In genomic region chr15:101333907-101334789, GRCh38 we compare ENCODE assay signal across 1 cellular context.
TF ChIP-seq lines count a peak whose summit lies in the region.
"Not testable (repeated sequence)": the region's sequence is repeated elsewhere in the genome, so short reads cannot be mapped to it uniquely, and the experiment has no call there.

No MANE protein-coding gene starts in this region.

TF ChIP-seq in K562, 482 proteins besides CTCF, POLR2A, EP300 and RAD21 (continued from another document and continues in another):
- TF ChIP-seq, protein P1, sequence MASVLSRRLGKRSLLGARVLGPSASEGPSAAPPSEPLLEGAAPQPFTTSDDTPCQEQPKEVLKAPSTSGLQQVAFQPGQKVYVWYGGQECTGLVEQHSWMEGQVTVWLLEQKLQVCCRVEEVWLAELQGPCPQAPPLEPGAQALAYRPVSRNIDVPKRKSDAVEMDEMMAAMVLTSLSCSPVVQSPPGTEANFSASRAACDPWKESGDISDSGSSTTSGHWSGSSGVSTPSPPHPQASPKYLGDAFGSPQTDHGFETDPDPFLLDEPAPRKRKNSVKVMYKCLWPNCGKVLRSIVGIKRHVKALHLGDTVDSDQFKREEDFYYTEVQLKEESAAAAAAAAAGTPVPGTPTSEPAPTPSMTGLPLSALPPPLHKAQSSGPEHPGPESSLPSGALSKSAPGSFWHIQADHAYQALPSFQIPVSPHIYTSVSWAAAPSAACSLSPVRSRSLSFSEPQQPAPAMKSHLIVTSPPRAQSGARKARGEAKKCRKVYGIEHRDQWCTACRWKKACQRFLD (CRISPR knock-in tag; IDR thresholded peaks at IDR 0.05): peak; percentile 94
- TF ChIP-seq GABPB1 (CRISPR knock-in tag; IDR thresholded peaks at IDR 0.05): peak; percentile 98
- TF ChIP-seq TAF1 (IDR thresholded peaks at IDR 0.05; ENCODE audit: control insufficient read depth, extremely low read depth, insufficient read depth, low read length, severe bottlenecking): peak; percentile 22
- peak; percentile 37; the same call in 1 of the 2 replicates for TF ChIP-seq ZBTB9 (CRISPR knock-in tag; IDR thresholded peaks at IDR 0.05)
- peak; percentile 93 for TF ChIP-seq FOXP1 (CRISPR knock-in tag; IDR thresholded peaks at IDR 0.05)
- TF ChIP-seq ZNF354B (CRISPR knock-in tag; IDR thresholded peaks at IDR 0.05): 0 out of 2 replicates have a peak, but pooled peaks have one; percentile 35
- peak; percentile 85 for TF ChIP-seq JUN (IDR thresholded peaks at IDR 0.05; ENCODE audit: borderline replicate concordance, low read depth, low read length)
- not testable (repeated sequence) for TF ChIP-seq JUN (CRISPR knock-in tag; IDR thresholded peaks at IDR 0.05; ENCODE audit: borderline replicate concordance); NR4A1 (CRISPR knock-in tag; IDR thresholded peaks at IDR 0.05); ZNF740 (tag; IDR thresholded peaks at IDR 0.05)
- TF ChIP-seq E2F1 (CRISPR knock-in tag; IDR thresholded peaks at IDR 0.05): 0 out of 2 replicates have a peak, but pooled peaks have one; percentile 31
- TF ChIP-seq SP1 (CRISPR knock-in tag; IDR thresholded peaks at IDR 0.05): peak; percentile 77; the same call in 1 of the 2 replicates
- TF ChIP-seq PTTG1 (tag; IDR thresholded peaks at IDR 0.05; ENCODE audit: low read depth): peak; percentile 66
- peak; percentile 62 for TF ChIP-seq VEZF1 (CRISPR knock-in tag; IDR thresholded peaks at IDR 0.05)
- TF ChIP-seq PHF20 (IDR thresholded peaks at IDR 0.05; ENCODE audit: partially characterized antibody): peak; percentile 87
- TF ChIP-seq BACH1 (tag; IDR thresholded peaks at IDR 0.05): peak; percentile 74; the same call in 1 of the 2 replicates
- peak; percentile 78 for TF ChIP-seq ATF7 (IDR thresholded peaks at IDR 0.05)
- peak; percentile 10 for TF ChIP-seq HNRNPLL (IDR thresholded peaks at IDR 0.05; ENCODE audit: low read depth, low read length, poor library complexity, severe bottlenecking)
- peak in 1 of 2 experiments; percentile 98; a peak in 2 of 3 replicates for TF ChIP-seq CBX3 (IDR thresholded peaks at IDR 0.05; ENCODE audit: borderline replicate concordance in 1 of 2, low read length in 2 of 2)
- TF ChIP-seq NR4A1 (tag; IDR thresholded peaks at IDR 0.05): 0 out of 2 replicates have a peak, but pooled peaks have one; percentile 51
- TF ChIP-seq NFATC3 (IDR thresholded peaks at IDR 0.05): 0 out of 2 replicates have a peak, but pooled peaks have one; percentile 67
- TF ChIP-seq ZNF197 (CRISPR knock-in tag; IDR thresholded peaks at IDR 0.05; ENCODE audit: low read depth): peak; percentile 91
- TF ChIP-seq PTRF (tag; IDR thresholded peaks at IDR 0.05): 0 out of 2 replicates have a peak, but pooled peaks have one; percentile 48
- peak; percentile 36; the same call in 1 of the 2 replicates for TF ChIP-seq SMAD4 (CRISPR knock-in tag; conservative IDR thresholded peaks at IDR 0.05)
- peak; percentile 70; the same call in 1 of the 2 replicates for TF ChIP-seq FOXK1 (CRISPR knock-in tag; IDR thresholded peaks at IDR 0.05; ENCODE audit: borderline replicate concordance)
- TF ChIP-seq ZNF766 (CRISPR knock-in tag; conservative IDR thresholded peaks at IDR 0.05): peak; percentile 96
- TF ChIP-seq ZNF740 (CRISPR knock-in tag; IDR thresholded peaks at IDR 0.05): 0 out of 2 replicates have a peak, but pooled peaks have one; percentile 22
- peak; percentile 97 for TF ChIP-seq ZNF644 (tag; IDR thresholded peaks at IDR 0.05; ENCODE audit: low read depth)
- peak; percentile 93 for TF ChIP-seq ZNF589 (CRISPR knock-in tag; IDR thresholded peaks at IDR 0.05; ENCODE audit: low read depth)
- TF ChIP-seq BRD4 (IDR thresholded peaks at IDR 0.05): peak; percentile 83; the same call in 1 of the 2 replicates
- peak; percentile 51 for TF ChIP-seq RBFOX2 (IDR thresholded peaks at IDR 0.05; ENCODE audit: low read depth, low read length)
- TF ChIP-seq, protein P2, sequence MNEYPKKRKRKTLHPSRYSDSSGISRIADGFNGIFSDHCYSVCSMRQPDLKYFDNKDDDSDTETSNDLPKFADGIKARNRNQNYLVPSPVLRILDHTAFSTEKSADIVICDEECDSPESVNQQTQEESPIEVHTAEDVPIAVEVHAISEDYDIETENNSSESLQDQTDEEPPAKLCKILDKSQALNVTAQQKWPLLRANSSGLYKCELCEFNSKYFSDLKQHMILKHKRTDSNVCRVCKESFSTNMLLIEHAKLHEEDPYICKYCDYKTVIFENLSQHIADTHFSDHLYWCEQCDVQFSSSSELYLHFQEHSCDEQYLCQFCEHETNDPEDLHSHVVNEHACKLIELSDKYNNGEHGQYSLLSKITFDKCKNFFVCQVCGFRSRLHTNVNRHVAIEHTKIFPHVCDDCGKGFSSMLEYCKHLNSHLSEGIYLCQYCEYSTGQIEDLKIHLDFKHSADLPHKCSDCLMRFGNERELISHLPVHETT (CRISPR knock-in tag; conservative IDR thresholded peaks at IDR 0.05 in 1 of 2, IDR thresholded peaks at IDR 0.05 in 1 of 2): peak in 1 of 2 experiments; percentile 97; a peak in 2 of 4 replicates
- TF ChIP-seq ZKSCAN8 (CRISPR knock-in tag; IDR thresholded peaks at IDR 0.05): peak; percentile 71
- TF ChIP-seq, protein P3, sequence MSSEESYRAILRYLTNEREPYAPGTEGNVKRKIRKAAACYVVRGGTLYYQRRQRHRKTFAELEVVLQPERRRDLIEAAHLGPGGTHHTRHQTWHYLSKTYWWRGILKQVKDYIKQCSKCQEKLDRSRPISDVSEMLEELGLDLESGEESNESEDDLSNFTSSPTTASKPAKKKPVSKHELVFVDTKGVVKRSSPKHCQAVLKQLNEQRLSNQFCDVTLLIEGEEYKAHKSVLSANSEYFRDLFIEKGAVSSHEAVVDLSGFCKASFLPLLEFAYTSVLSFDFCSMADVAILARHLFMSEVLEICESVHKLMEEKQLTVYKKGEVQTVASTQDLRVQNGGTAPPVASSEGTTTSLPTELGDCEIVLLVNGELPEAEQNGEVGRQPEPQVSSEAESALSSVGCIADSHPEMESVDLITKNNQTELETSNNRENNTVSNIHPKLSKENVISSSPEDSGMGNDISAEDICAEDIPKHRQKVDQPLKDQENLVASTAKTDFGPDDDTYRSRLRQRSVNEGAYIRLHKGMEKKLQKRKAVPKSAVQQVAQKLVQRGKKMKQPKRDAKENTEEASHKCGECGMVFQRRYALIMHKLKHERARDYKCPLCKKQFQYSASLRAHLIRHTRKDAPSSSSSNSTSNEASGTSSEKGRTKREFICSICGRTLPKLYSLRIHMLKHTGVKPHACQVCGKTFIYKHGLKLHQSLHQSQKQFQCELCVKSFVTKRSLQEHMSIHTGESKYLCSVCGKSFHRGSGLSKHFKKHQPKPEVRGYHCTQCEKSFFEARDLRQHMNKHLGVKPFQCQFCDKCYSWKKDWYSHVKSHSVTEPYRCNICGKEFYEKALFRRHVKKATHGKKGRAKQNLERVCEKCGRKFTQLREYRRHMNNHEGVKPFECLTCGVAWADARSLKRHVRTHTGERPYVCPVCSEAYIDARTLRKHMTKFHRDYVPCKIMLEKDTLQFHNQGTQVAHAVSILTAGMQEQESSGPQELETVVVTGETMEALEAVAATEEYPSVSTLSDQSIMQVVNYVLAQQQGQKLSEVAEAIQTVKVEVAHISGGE (CRISPR knock-in tag; IDR thresholded peaks at IDR 0.05): peak in 2 of 3 experiments; percentile 4 to 91; a peak in 2 of 6 replicates
- TF ChIP-seq, protein P4, sequence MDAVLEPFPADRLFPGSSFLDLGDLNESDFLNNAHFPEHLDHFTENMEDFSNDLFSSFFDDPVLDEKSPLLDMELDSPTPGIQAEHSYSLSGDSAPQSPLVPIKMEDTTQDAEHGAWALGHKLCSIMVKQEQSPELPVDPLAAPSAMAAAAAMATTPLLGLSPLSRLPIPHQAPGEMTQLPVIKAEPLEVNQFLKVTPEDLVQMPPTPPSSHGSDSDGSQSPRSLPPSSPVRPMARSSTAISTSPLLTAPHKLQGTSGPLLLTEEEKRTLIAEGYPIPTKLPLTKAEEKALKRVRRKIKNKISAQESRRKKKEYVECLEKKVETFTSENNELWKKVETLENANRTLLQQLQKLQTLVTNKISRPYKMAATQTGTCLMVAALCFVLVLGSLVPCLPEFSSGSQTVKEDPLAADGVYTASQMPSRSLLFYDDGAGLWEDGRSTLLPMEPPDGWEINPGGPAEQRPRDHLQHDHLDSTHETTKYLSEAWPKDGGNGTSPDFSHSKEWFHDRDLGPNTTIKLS (IDR thresholded peaks at IDR 0.05; ENCODE audit: borderline replicate concordance, low read depth): 0 out of 2 replicates have a peak, but pooled peaks have one; percentile 20
- TF ChIP-seq CHD2 (IDR thresholded peaks at IDR 0.05; ENCODE audit: low read depth, low read length): peak; percentile 36; the same call in 1 of the 2 replicates
- TF ChIP-seq KDM4B (IDR thresholded peaks at IDR 0.05; ENCODE audit: borderline replicate concordance in 2 of 2, low read depth in 1 of 2): peak in 1 of 2 experiments; percentile 99; a peak in 2 of 4 replicates
- peak; percentile 72; the same call in 1 of the 2 replicates for TF ChIP-seq ZNF41 (CRISPR knock-in tag; conservative IDR thresholded peaks at IDR 0.05)
- peak; percentile 94 for TF ChIP-seq ZNF175 (CRISPR knock-in tag; IDR thresholded peaks at IDR 0.05; ENCODE audit: low read depth)
- peak; percentile 52 for TF ChIP-seq FOSL1 (tag; conservative IDR thresholded peaks at IDR 0.05)
- peak; percentile 57 for TF ChIP-seq ZFX (CRISPR knock-in tag; IDR thresholded peaks at IDR 0.05)
- TF ChIP-seq ZNF76 (CRISPR knock-in tag; IDR thresholded peaks at IDR 0.05; ENCODE audit: borderline replicate concordance): 0 out of 2 replicates have a peak, but pooled peaks have one; percentile 57
- peak; percentile 25; the same call in 1 of the 2 replicates for TF ChIP-seq MAX (CRISPR knock-in tag; IDR thresholded peaks at IDR 0.05)
- TF ChIP-seq NR2C2 (CRISPR knock-in tag; IDR thresholded peaks at IDR 0.05): peak; percentile 98
- peak; percentile 100 for TF ChIP-seq NR2C2 (tag; IDR thresholded peaks at IDR 0.05)
- TF ChIP-seq EHMT2 (IDR thresholded peaks at IDR 0.05): peak; percentile 98
- 0 out of 2 replicates have a peak, but pooled peaks have one; percentile 33 for TF ChIP-seq SIN3B (IDR thresholded peaks at IDR 0.05; ENCODE audit: low read depth)
- peak; percentile 34 for TF ChIP-seq POLR2B (IDR thresholded peaks at IDR 0.05; ENCODE audit: low read depth, partially characterized antibody)
- TF ChIP-seq HCFC1 (IDR thresholded peaks at IDR 0.05; ENCODE audit: low read depth, low read length): peak; percentile 77
- peak; percentile 68 to 73; a peak in 3 of 4 replicates for TF ChIP-seq FOXK2 (conservative IDR thresholded peaks at IDR 0.05 in 1 of 2, IDR thresholded peaks at IDR 0.05 in 1 of 2; ENCODE audit: low read depth in 2 of 2)
- TF ChIP-seq CREB1 (IDR thresholded peaks at IDR 0.05): peak; percentile 37; the same call in 1 of the 2 replicates
- peak; percentile 65; the same call in 1 of the 2 replicates for TF ChIP-seq CREB1 (CRISPR knock-in tag; IDR thresholded peaks at IDR 0.05)
- peak; percentile 69 for TF ChIP-seq CREM (IDR thresholded peaks at IDR 0.05; ENCODE audit: low read depth)
- peak in 1 of 2 experiments; percentile 34; a peak in 1 of 4 replicates for TF ChIP-seq SRF (CRISPR knock-in tag; IDR thresholded peaks at IDR 0.05)
- TF ChIP-seq CBFB (CRISPR knock-in tag; IDR thresholded peaks at IDR 0.05): peak; percentile 17; the same call in 1 of the 2 replicates
